In genomic region chr17:57916925-57917858, GRCh38 we compare ENCODE assay signal across 8 cellular contexts. TPM values are rescaled to one million over a fixed set of nuclear protein-coding genes. Genes with fewer than 3 reads are reported as not detected.
DNase-seq lines count a peak whose midpoint lies in the region; ATAC-seq and TF ChIP-seq lines count a peak whose summit lies in the region.

No MANE protein-coding gene starts in this region.

- H3K27me3 Mint-ChIP-seq in activated CD8-positive, alpha-beta T cell treated with anti-CD3 and anti-CD28 coated beads, Interleukin-2, amount 10 ng/mL, durations not matched to agents 7 days and 5 days (ENCODE audit: low read depth), result peaks cover 15% of the 10 kb centered on the region
- no peaks in the 10 kb centered on the region for H3K27me3 Mint-ChIP-seq in type B pancreatic cell

- H3K4me3 ChIP-seq in LNCaP clone FGC (ENCODE audit: low read depth, low read length) (no peak overlapping the region), foreskin fibroblast (ENCODE audit: low read depth in 1 of 2, low read length in 2 of 2) (no peak overlapping the region)

- POLR2A ChIA-PET in activated CD8-positive, alpha-beta T cell treated with anti-CD3 and anti-CD28 coated beads, Interleukin-2, amount 10 ng/mL, durations not matched to agents 7 days and 5 days (lab: Charles Lee), result no interaction called here

- H3K27me3 ChIP-seq in layer of hippocampus (ENCODE audit: control insufficient read depth, insufficient read depth, low read length), result no peaks in the 10 kb centered on the region

- ATAC-seq in activated CD8-positive, alpha-beta T cell treated with anti-CD3 and anti-CD28 coated beads, Interleukin-2, amount 10 ng/mL, durations not matched to agents 7 days and 5 days, result peak; percentile 49
- no peak for ATAC-seq in GM18519 (IDR thresholded peaks at IDR 0.05; ENCODE audit: low FRiP score, unreplicated experiment)

- H3K36me3 Mint-ChIP-seq in activated CD8-positive, alpha-beta T cell treated with anti-CD3 and anti-CD28 coated beads, Interleukin-2, amount 10 ng/mL, durations not matched to agents 7 days and 5 days (ENCODE audit: low read depth), result no peaks in the 10 kb centered on the region
- H3K36me3 Mint-ChIP-seq in type B pancreatic cell, result no peaks in the 10 kb centered on the region

- H3K9me3 Mint-ChIP-seq in activated CD8-positive, alpha-beta T cell treated with anti-CD3 and anti-CD28 coated beads, Interleukin-2, amount 10 ng/mL, durations not matched to agents 7 days and 5 days (ENCODE audit: insufficient read depth), result no peaks in the 10 kb centered on the region
- H3K9me3 Mint-ChIP-seq in type B pancreatic cell, result no peaks in the 10 kb centered on the region

- CTCF ChIA-PET in activated CD8-positive, alpha-beta T cell treated with anti-CD3 and anti-CD28 coated beads, Interleukin-2, amount 10 ng/mL, durations not matched to agents 7 days and 5 days (lab: Charles Lee), result interaction anchor here (1.0 to 1.4 kb wide), 2 partner anchors 35 to 58 kb away, joined by 3 to 4 read pairs; no protein-coding TSS in a partner anchor

- no peak overlapping the region for H3K4me3 Mint-ChIP-seq in activated CD8-positive, alpha-beta T cell treated with anti-CD3 and anti-CD28 coated beads, Interleukin-2, amount 10 ng/mL, durations not matched to agents 7 days and 5 days
- H3K4me3 Mint-ChIP-seq in type B pancreatic cell, result peak overlapping the region; percentile 35

- H3K27ac ChIP-seq in C4-2B (peak overlapping the region; percentile 67), layer of hippocampus (ENCODE audit: low read depth, low read length) (peak overlapping the region; percentile 91)

- TF ChIP-seq CTCF in C4-2B (conservative IDR thresholded peaks at IDR 0.05), result no peak
- TF ChIP-seq CTCF in LNCaP clone FGC (IDR thresholded peaks at IDR 0.05; ENCODE audit: control insufficient read depth, extremely low read depth, insufficient read depth), result peak; percentile 28
- TF ChIP-seq CTCF in type B pancreatic cell (conservative IDR thresholded peaks at IDR 0.05), result no peak
- no peak for TF ChIP-seq CTCF in foreskin fibroblast (IDR thresholded peaks at IDR 0.05; ENCODE audit: low read depth, low read length)

- H3K27ac Mint-ChIP-seq in activated CD8-positive, alpha-beta T cell treated with anti-CD3 and anti-CD28 coated beads, Interleukin-2, amount 10 ng/mL, durations not matched to agents 7 days and 5 days, result no peak overlapping the region
- peak overlapping the region; percentile 86 for H3K27ac Mint-ChIP-seq in type B pancreatic cell

- no peaks in the 10 kb centered on the region for H3K4me1 Mint-ChIP-seq in activated CD8-positive, alpha-beta T cell treated with anti-CD3 and anti-CD28 coated beads, Interleukin-2, amount 10 ng/mL, durations not matched to agents 7 days and 5 days (ENCODE audit: low read depth)
- peaks cover 72% of the 10 kb centered on the region for H3K4me1 Mint-ChIP-seq in type B pancreatic cell (ENCODE audit: unreplicated experiment)

- no peak for DNase-seq in LNCaP clone FGC (ENCODE audit: low read depth)
- peak; percentile 40 for DNase-seq in activated CD8-positive, alpha-beta T cell treated with anti-CD3 and anti-CD28 coated beads, Interleukin-2, amount 10 ng/mL, durations not matched to agents 7 days and 5 days
- no peak for DNase-seq in type B pancreatic cell (ENCODE audit: extremely low spot score, unreplicated experiment)
- DNase-seq in foreskin fibroblast, result no peak
- DNase-seq in GM19238 (ENCODE audit: insufficient read length, low spot score), result no peak

RNA-seq across cellular contexts. Expression of gene CUEDC1, which starts 38.0 kb away (rescaled TPM):
- under 1 TPM in 1 of 2 experiments, not detected in 1; 0.18 TPM for total RNA-seq in activated CD8-positive, alpha-beta T cell treated with anti-CD3 and anti-CD28 coated beads, Interleukin-2, amount 10 ng/mL, durations not matched to agents 7 days and 5 days
- 29.8 and 31.3 TPM in 2 replicates for total RNA-seq in type B pancreatic cell (ENCODE audit: low replicate concordance)

Comparison
In these comparisons a context has a peak if more than half of its experiments do, and no peak if none do; other contexts are left out.
1. RNA of gene CUEDC1, which starts 38.0 kb away (total RNA-seq): 29.8 to 31.3 TPM in type B pancreatic cell; 0.18 TPM in activated CD8-positive, alpha-beta T cell treated with anti-CD3 and anti-CD28 coated beads, Interleukin-2, amount 10 ng/mL, durations not matched to agents 7 days and 5 days; every median in the first group is over 10 times any median in the second.